Comparison of ENCODE assay signal across 24 cellular contexts in the genomic region with DNA sequence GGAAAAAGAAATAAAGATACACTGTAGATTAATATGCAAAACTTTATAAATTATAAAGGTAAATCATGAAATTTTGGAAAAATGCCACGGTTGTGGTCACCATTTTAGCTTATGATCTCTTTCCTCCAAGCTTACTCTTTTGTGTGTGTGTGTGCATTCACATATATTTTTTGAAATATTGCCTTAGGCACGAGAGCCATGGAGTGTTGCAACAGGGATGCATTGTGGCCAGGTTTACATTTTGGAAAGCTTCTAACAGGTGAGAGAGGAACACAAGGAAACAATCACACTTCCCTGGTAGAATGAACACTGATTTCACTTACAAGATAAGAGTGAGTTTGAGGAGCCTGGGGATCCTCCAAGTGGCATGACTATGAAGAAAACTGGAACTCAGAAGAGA.
"Had no signal": no experiment of that assay in that cellular context is flagged by ENCODE, and none has a peak within 500 bp of the region (broad histone marks: within the 10 kb centered on the region; RNA-seq: fewer than 3 reads in every experiment).

No MANE protein-coding gene starts in this region.

- H3K9me3 Mint-ChIP-seq: endodermal cell had no signal

- H3K36me3 ChIP-seq: colonic mucosa, esophagus muscularis mucosa, esophagus squamous epithelium, gastrocnemius medialis, gastroesophageal sphincter, heart left ventricle, heart right ventricle had no signal

- H3K4me1 ChIP-seq: colonic mucosa, esophagus muscularis mucosa, foreskin keratinocyte, gastrocnemius medialis, gastroesophageal sphincter, heart left ventricle, heart right ventricle had no signal

- H3K27me3 ChIP-seq: colonic mucosa, esophagus muscularis mucosa, foreskin keratinocyte, gastrocnemius medialis, heart left ventricle, heart right ventricle had no signal

- H3K4me3 ChIP-seq: colonic mucosa, coronary artery, dorsolateral prefrontal cortex, esophagus muscularis mucosa, esophagus squamous epithelium, gastrocnemius medialis, gastroesophageal sphincter, heart left ventricle, heart right ventricle had no signal

- H3K27me3 Mint-ChIP-seq: dendritic cell treated with granulocyte-macrophage colony-stimulating factor and Interleukin-4, amounts not matched to agents 40 ng/mL and 50 ng/mL, for 4 days; effector memory CD8-positive, alpha-beta T cell had no signal

- H3K9me3 ChIP-seq: colonic mucosa, esophagus muscularis mucosa, esophagus squamous epithelium, gastrocnemius medialis, gastroesophageal sphincter had no signal

- H3K4me3 Mint-ChIP-seq: dendritic cell treated with granulocyte-macrophage colony-stimulating factor and Interleukin-4, amounts not matched to agents 40 ng/mL and 50 ng/mL, for 4 days; effector memory CD8-positive, alpha-beta T cell; endodermal cell had no signal

- DNase-seq: colonic mucosa; cortex of kidney; dermis blood vessel endothelial cell; dorsolateral prefrontal cortex; effector CD4-positive, alpha-beta T cell; effector CD8-positive, alpha-beta T cell; effector memory CD4-positive, alpha-beta T cell; effector memory CD8-positive, alpha-beta T cell; endodermal cell; erythroblast; esophagus squamous epithelium; foreskin fibroblast; foreskin keratinocyte; foreskin melanocyte; gastrocnemius medialis; glutamatergic neuron; head of caudate nucleus; heart left ventricle; heart right ventricle had no signal

- H3K27ac Mint-ChIP-seq: dendritic cell treated with granulocyte-macrophage colony-stimulating factor and Interleukin-4, amounts not matched to agents 40 ng/mL and 50 ng/mL, for 4 days; effector memory CD8-positive, alpha-beta T cell; endodermal cell had no signal

- ATAC-seq: effector memory CD8-positive, alpha-beta T cell; foreskin keratinocyte; gastrocnemius medialis; gastroesophageal sphincter; heart left ventricle; heart right ventricle had no signal

- H3K27ac ChIP-seq: colonic mucosa, coronary artery, dorsolateral prefrontal cortex, epithelial cell of prostate, esophagus muscularis mucosa, esophagus squamous epithelium, foreskin keratinocyte, gastrocnemius medialis, gastroesophageal sphincter, heart left ventricle, heart right ventricle had no signal
